ENCODE assay signal across 8 cellular contexts in genomic region chrX:46446727-46447378, GRCh38.
DNase-seq lines count a peak whose midpoint lies in the region; TF ChIP-seq lines count a peak whose summit lies in the region.

No MANE protein-coding gene starts in this region.

- H3K27me3 Mint-ChIP-seq in Caco-2 (ENCODE audit: insufficient read depth, unreplicated experiment), result no peaks in the 10 kb centered on the region

- CTCF ChIA-PET in Caco-2 (lab: Charles Lee), result no interaction called here

- POLR2A ChIA-PET in Caco-2 (lab: Charles Lee), result no interaction called here

- H3K9me3 ChIP-seq in Caco-2, result no peaks in the 10 kb centered on the region
- no peaks in the 10 kb centered on the region for H3K9me3 ChIP-seq in NT2/D1 (ENCODE audit: insufficient read depth, low read length)

- H3K4me3 ChIP-seq in Caco-2 (ENCODE audit: low read depth, low read length) (peak overlapping the region; percentile 81), NT2/D1 (ENCODE audit: insufficient read length, low read depth) (peak overlapping the region; percentile 67)

- H3K4me1 ChIP-seq in Caco-2 (no peaks in the 10 kb centered on the region), NT2/D1 (ENCODE audit: insufficient read depth, insufficient read length) (peaks cover 4% of the 10 kb centered on the region)

- H3K9me3 Mint-ChIP-seq in Caco-2 (ENCODE audit: unreplicated experiment), result no peaks in the 10 kb centered on the region

- no peak for TF ChIP-seq CTCF in Caco-2 (IDR thresholded peaks at IDR 0.05; ENCODE audit: insufficient read depth in 1 of 2, low read depth in 1 of 2, low read length in 1 of 2, severe bottlenecking in 1 of 2, unreplicated experiment in 1 of 2)
- no peak for TF ChIP-seq CTCF in GM20000 (IDR thresholded peaks at IDR 0.05; ENCODE audit: extremely low read depth, missing control alignments)

- H3K9ac ChIP-seq in NT2/D1 (ENCODE audit: insufficient read length, low read depth), result peak overlapping the region; percentile 90

- H3K36me3 ChIP-seq in Caco-2 (ENCODE audit: control insufficient read depth, insufficient read depth, low read length) (no peaks in the 10 kb centered on the region), NT2/D1 (ENCODE audit: insufficient read depth, insufficient read length, low read length) (peaks cover 36% of the 10 kb centered on the region)

- no peaks in the 10 kb centered on the region for H3K36me3 Mint-ChIP-seq in Caco-2 (ENCODE audit: insufficient read depth, unreplicated experiment)

- H3K27me3 ChIP-seq in Caco-2 (replicated peaks; ENCODE audit: control insufficient read depth, insufficient read depth, low read length) (no peaks in the 10 kb centered on the region), NT2/D1 (ENCODE audit: insufficient read depth, insufficient read length) (no peaks in the 10 kb centered on the region)

- BruUV-seq in Caco-2 (replicated peaks; lab: Mats Ljungman, UMichigan), result TSS peak; percentile 68

- no peaks in the 10 kb centered on the region for H3K4me1 Mint-ChIP-seq in Caco-2 (ENCODE audit: low read depth, unreplicated experiment)

- H3K4me3 Mint-ChIP-seq in Caco-2 (ENCODE audit: unreplicated experiment), result peak overlapping the region; percentile 85

- peak; percentile 89 to 91 for DNase-seq in Caco-2
- peak; percentile 84 for DNase-seq in GM20000 (ENCODE audit: low spot score)
- peak; percentile 44 for DNase-seq in HS-5 (ENCODE audit: low read depth)
- peak; percentile 82 for DNase-seq in NT2/D1 (ENCODE audit: low read depth, low spot score)
- peak; percentile 91 for DNase-seq in activated CD8-positive, alpha-beta memory T cell treated with anti-CD3 and anti-CD28 coated beads, Interleukin-2, amount 50 U/mL, for 48 hours
- peak; percentile 74 for DNase-seq in epidermal melanocyte (ENCODE audit: insufficient read length, low spot score)
- peak; percentile 64 for DNase-seq in middle frontal gyrus (ENCODE audit: extremely low spot score, low spot score)
- DNase-seq in stimulated activated CD8-positive, alpha-beta memory T cell treated with anti-CD3 and anti-CD28 coated beads, Interleukin-2, amount 100 ng/mL, for 1 hour (ENCODE audit: low read depth in 2 of 2), result peak; percentile 70 to 73

- peak overlapping the region; percentile 90 for H3K27ac Mint-ChIP-seq in Caco-2 (ENCODE audit: unreplicated experiment)

- intact Hi-C loops in Caco-2 (cut with micrococcal nuclease; ENCODE audit: unreplicated experiment), result no loop called here

Comparison
In these comparisons a context has a peak if more than half of its experiments do, and no peak if none do; other contexts are left out.
1. Peak in every context shown above with its lines: DNase-seq and H3K4me3 ChIP-seq.